Comparison of ENCODE assay signal across 8 cellular contexts in genomic region chr7:152833074-152833974, GRCh38.
A peak's percentile ranks its signal among the peaks of the same experiment; 100 is the strongest.
DNase-seq lines count a peak whose midpoint lies in the region; ATAC-seq and TF ChIP-seq lines count a peak whose summit lies in the region.
"Not testable (repeated sequence)": the region's sequence is repeated elsewhere in the genome, so short reads cannot be mapped to it uniquely, and the experiment has no call there.

No MANE protein-coding gene starts in this region.

- TF ChIP-seq EP300 in ovary (IDR thresholded peaks at IDR 0.05) = not testable (repeated sequence)

- not testable (repeated sequence) for H3K4me3 ChIP-seq in NB4 (ENCODE audit: low read depth, low read length); mammary epithelial cell (replicated peaks in 1 of 3; ENCODE audit: insufficient read depth in 1 of 3, low read depth in 2 of 3, low read length in 3 of 3); right atrium auricular region; ovary

- not testable (repeated sequence) for H3K79me2 ChIP-seq in mammary epithelial cell (ENCODE audit: insufficient read depth, low read length)

- CTCF ChIA-PET in mammary epithelial cell (lab: Charles Lee; ENCODE audit: low non-redundant PET) = not testable (repeated sequence)

- not testable (repeated sequence) for H3K4me1 ChIP-seq in mammary epithelial cell (ENCODE audit: insufficient read depth, low read length); right atrium auricular region; ovary (ENCODE audit: insufficient read depth)

- not testable (repeated sequence) for H2AFZ ChIP-seq in mammary epithelial cell (ENCODE audit: low read depth, low read length)

- H3K27me3 ChIP-seq in mammary epithelial cell (ENCODE audit: insufficient read depth, low read length); right atrium auricular region; ovary: not testable (repeated sequence)

- intact Hi-C loops in mammary epithelial cell (cut with micrococcal nuclease) = loop anchor here (10.0 kb wide), 2 partner anchors 1631 to 1671 kb away; no protein-coding TSS in a partner anchor
- intact Hi-C loops in ovary (cut with DNase I) = not testable (repeated sequence)

- H3K27ac ChIP-seq in 22Rv1; mammary epithelial cell (ENCODE audit: insufficient read depth, low read depth, low read length); right atrium auricular region; ovary: not testable (repeated sequence)

- H3K9me3 ChIP-seq in mammary epithelial cell (replicated peaks; ENCODE audit: insufficient read depth, low read length); right atrium auricular region; ovary: not testable (repeated sequence)

- not testable (repeated sequence) for H3K36me3 ChIP-seq in mammary epithelial cell (ENCODE audit: insufficient read depth, low read length); right atrium auricular region; ovary

- TF ChIP-seq CTCF in 22Rv1 (IDR thresholded peaks at IDR 0.05) (peak; percentile 75), GM10266 (IDR thresholded peaks at IDR 0.05; ENCODE audit: control insufficient read depth, insufficient read depth, low read depth, missing control alignments) (peak; percentile 61), NB4 (IDR thresholded peaks at IDR 0.05; ENCODE audit: low read depth, low read length) (peak; percentile 58), mammary epithelial cell (conservative IDR thresholded peaks at IDR 0.05 in 1 of 2, IDR thresholded peaks at IDR 0.05 in 1 of 2; ENCODE audit: extremely low read depth in 1 of 2, insufficient read depth in 1 of 2, low read depth in 1 of 2, low read length in 2 of 2) (peak; percentile 30 to 51), right atrium auricular region (IDR thresholded peaks at IDR 0.05) (peak; percentile 32 to 66), ovary (IDR thresholded peaks at IDR 0.05) (peak; percentile 30 to 49 (median 42))

- DNase-seq in GM10266 (ENCODE audit: extremely low spot score) (peak; percentile 12), NB4 (ENCODE audit: low read depth) (peak; percentile 33), SHP77 treated with DMSO at 0.1 percent for 48 hours (lab: John Stamatoyannopoulos, UW) (peak; percentile 0)
- not testable (repeated sequence) for DNase-seq in mammary epithelial cell; right atrium auricular region (ENCODE audit: low spot score); ovary

- not testable (repeated sequence) for BruUV-seq in mammary epithelial cell (replicated peaks; lab: Mats Ljungman, UMichigan)

- TF ChIP-seq POLR2A in NB4 (IDR thresholded peaks at IDR 0.05; ENCODE audit: extremely low read depth, insufficient read length); ovary (IDR thresholded peaks at IDR 0.05): not testable (repeated sequence)

- dilution Hi-C loops in mammary epithelial cell (cut with HindIII; ENCODE audit: low sequenced_read_pairs) = not testable (repeated sequence)

- peak; percentile 60 for ATAC-seq in HG02571 (IDR thresholded peaks at IDR 0.05; ENCODE audit: unreplicated experiment)

- not testable (repeated sequence) for H4K20me1 ChIP-seq in mammary epithelial cell (ENCODE audit: insufficient read depth, low read length)

- 89% methylated on average over 12 of the region's 19 CpGs for WGBS in mammary epithelial cell (ENCODE audit: low coverage, missing lambda C conversion rate)
- 59 to 73% (median 68%) methylated on average over 19 of the region's 19 CpGs for WGBS in ovary, 3 donors

- in situ Hi-C loops in mammary epithelial cell (cut with MboI; ENCODE audit: low sequenced_read_pairs in 2 of 2) = not testable (repeated sequence)

- H3K4me2 ChIP-seq in mammary epithelial cell (ENCODE audit: insufficient read depth, low read depth, low read length) = not testable (repeated sequence)

- not testable (repeated sequence) for H3K9ac ChIP-seq in mammary epithelial cell (ENCODE audit: insufficient read depth, low read length)
